23 cellular contexts compared by ENCODE assay signal in genomic region chr6:136146130-136146529, GRCh38.
DNase-seq lines count a peak whose midpoint lies in the region; ATAC-seq and TF ChIP-seq lines count a peak whose summit lies in the region.
"Had no signal": no experiment of that assay in that cellular context is flagged by ENCODE, and none has a peak within 500 bp of the region (broad histone marks: within the 10 kb centered on the region; RNA-seq: fewer than 3 reads in every experiment).

No MANE protein-coding gene starts in this region.

- peaks cover 3% of the 10 kb centered on the region for H3K36me3 ChIP-seq in brain microvascular endothelial cell (replicated peaks)
- H3K36me3 ChIP-seq: BLaER1 treated with 17β-estradiol and CSF1 and Interleukin-3, amounts not matched to agents 10 nM and 100 nM; SJCRH30 had no signal

- TF ChIP-seq CTCF in brain microvascular endothelial cell (IDR thresholded peaks at IDR 0.05; ENCODE audit: low read depth, low read length, missing control alignments), result no peak

- no peak overlapping the region for H3K27ac ChIP-seq in brain microvascular endothelial cell
- H3K27ac ChIP-seq: BLaER1 treated with 17β-estradiol and CSF1 and Interleukin-3, amounts not matched to agents 10 nM and 100 nM; SJCRH30 had no signal

- intact Hi-C loops in left cardiac atrium (cut with DNase I), result no loop called here

- peak; percentile 47 to 89 for ATAC-seq in left cardiac atrium
- ATAC-seq in GM18861 (IDR thresholded peaks at IDR 0.05; ENCODE audit: unreplicated experiment), result no peak
- ATAC-seq: CD8-positive, alpha-beta T cell; HCT116; Panc1 had no signal

- no peaks in the 10 kb centered on the region for H3K27me3 ChIP-seq in brain microvascular endothelial cell (replicated peaks)
- H3K27me3 ChIP-seq: BLaER1 treated with 17β-estradiol and CSF1 and Interleukin-3, amounts not matched to agents 10 nM and 100 nM; SJCRH30 had no signal

- H3K4me3 ChIP-seq in brain microvascular endothelial cell (ENCODE audit: low read depth, low read length), result no peak overlapping the region
- H3K4me3 ChIP-seq: BLaER1 treated with 17β-estradiol and CSF1 and Interleukin-3, amounts not matched to agents 10 nM and 100 nM; SJCRH30 had no signal

- in situ Hi-C loops in brain microvascular endothelial cell (cut with HindIII; ENCODE audit: low pct_ligation_motif_present, low sequenced_read_pairs), result no loop called here

- peak; percentile 70 for DNase-seq in brain microvascular endothelial cell
- DNase-seq in fibroblast of peridontal ligament (ENCODE audit: extremely low read depth), result peak; percentile 25
- DNase-seq in left cardiac atrium, result no peak
- DNase-seq in NCI-H2029 (lab: John Stamatoyannopoulos, UW), result no peak
- no peak for DNase-seq in iPS-NIHi11 (ENCODE audit: low spot score)
- DNase-seq in NCI-H1436 treated with DMSO at 0.1 percent for 48 hours (lab: John Stamatoyannopoulos, UW), result no peak
- DNase-seq: ACHN; Calu3; CD8-positive, alpha-beta T cell; DMS153; KG1; NCI-H1092; NCI-H1436; NCI-H1930; NCI-H345; NCI-H524; NCI-H774; NK-92 treated with Interleukin-12 subunit alpha and Interleukin-12 subunit beta, amount 100 ng/mL, for 24 hours; SJCRH30 had no signal

Comparison
In these comparisons a context has a peak if more than half of its experiments do, and no peak if none do; other contexts are left out.
1. DNase-seq: peak in brain microvascular endothelial cell (single experiment) and fibroblast of peridontal ligament (single experiment); none in left cardiac atrium (single experiment), NCI-H2029 (single experiment), iPS-NIHi11 (single experiment) and NCI-H1436 treated with DMSO at 0.1 percent for 48 hours (single experiment).